8 cellular contexts compared by ENCODE assay signal in the genomic region with DNA sequence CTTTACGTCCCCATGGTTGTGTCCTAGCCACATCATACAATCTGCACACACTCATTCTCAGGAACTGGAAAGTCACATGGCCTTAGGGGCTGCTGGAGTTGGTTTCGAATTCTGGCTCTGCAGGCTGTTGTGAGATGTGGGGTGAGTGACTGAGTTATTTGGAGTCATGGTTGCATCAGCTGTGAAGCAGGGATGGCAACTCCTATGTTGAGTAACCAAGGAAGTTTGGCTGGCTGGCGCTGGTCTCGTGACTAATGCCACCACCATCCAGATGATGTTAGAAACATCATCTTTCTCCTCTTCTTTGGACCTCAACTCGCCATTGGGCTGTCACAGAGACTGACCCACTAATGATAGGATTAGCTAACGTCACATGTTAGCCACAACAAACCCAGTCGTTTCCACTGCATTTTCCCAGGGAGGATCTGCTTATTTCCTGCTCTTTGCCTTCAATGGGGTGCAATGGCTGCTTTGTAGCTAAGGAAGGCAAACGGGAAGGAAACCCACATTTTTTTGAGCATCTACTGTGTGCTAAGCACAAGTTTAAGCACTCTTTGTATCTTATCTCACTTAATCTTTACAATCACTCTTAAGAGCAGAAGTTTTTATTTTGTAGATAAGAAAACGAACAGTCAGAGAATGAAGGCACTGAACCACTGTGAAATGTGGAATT.
DNase-seq lines count a peak whose midpoint lies in the region.

No MANE protein-coding gene starts in this region.

- peaks cover 64% of the 10 kb centered on the region for H3K36me3 ChIP-seq in adipocyte (ENCODE audit: control insufficient read depth, insufficient read depth, low read length, severe bottlenecking)

- H3K4me1 ChIP-seq in adipocyte (ENCODE audit: control insufficient read depth, insufficient read depth, low read length) = peaks cover 17% of the 10 kb centered on the region

- intact Hi-C loops in posterior vena cava (cut with DNase I) = no loop called here

- H3K9ac ChIP-seq in adipocyte (ENCODE audit: low read length) = peak overlapping the region; percentile 61

- no peaks in the 10 kb centered on the region for H3K27me3 ChIP-seq in adipocyte (replicated peaks; ENCODE audit: control insufficient read depth, insufficient read depth, low read length)

- H3K9me3 ChIP-seq in adipocyte (ENCODE audit: control insufficient read depth, low read length) = no peaks in the 10 kb centered on the region

- DNase-seq in EH (ENCODE audit: low read depth) (peak; percentile 100), HT1080 (ENCODE audit: low read depth) (peak; percentile 87), adipocyte (ENCODE audit: low read depth) (peak; percentile 97), myocyte (ENCODE audit: low read depth) (peak; percentile 94), posterior vena cava (ENCODE audit: low spot score) (no peak), COR-L47 (lab: John Stamatoyannopoulos, UW) (no peak), mesenteric fat pad (ENCODE audit: low spot score) (no peak), GM19240 (ENCODE audit: insufficient read length, low spot score) (no peak)

- peak overlapping the region; percentile 11 for H3K4me3 ChIP-seq in adipocyte (ENCODE audit: low read length)

Comparison
In these comparisons a context has a peak if more than half of its experiments do, and no peak if none do; other contexts are left out.
1. DNase-seq: peak in EH (single experiment), HT1080 (single experiment), adipocyte (single experiment) and myocyte (single experiment); none in posterior vena cava (single experiment), COR-L47 (single experiment), mesenteric fat pad (single experiment) and GM19240 (single experiment).